Comparison of ENCODE assay signal across 39 cellular contexts in genomic region chr16:77592021-77592420, GRCh38.
"Had no signal": no experiment of that assay in that cellular context is flagged by ENCODE, and none has a peak within 500 bp of the region (broad histone marks: within the 10 kb centered on the region; RNA-seq: fewer than 3 reads in every experiment).

No MANE protein-coding gene starts in this region.

- H3K27me3 ChIP-seq: ascending aorta, cardiac muscle cell had no signal

- H3K4me3 ChIP-seq: ascending aorta, cardiac muscle cell had no signal

- H3K4me1 ChIP-seq: ascending aorta had no signal

- FAIRE-seq: bronchial epithelial cell, TTC549 had no signal

- H3K27me3 Mint-ChIP-seq: activated CD8-positive, alpha-beta memory T cell treated with anti-CD3 and anti-CD28 coated beads, Interleukin-2, amount 10 ng/mL, durations not matched to agents 7 days and 5 days; activated naive CD8-positive, alpha-beta T cell treated with anti-CD3 and anti-CD28 coated beads, Interleukin-2, amount 10 ng/mL, durations not matched to agents 7 days and 5 days had no signal

- H3K36me3 ChIP-seq: ascending aorta, cardiac muscle cell had no signal

- H3K4me3 Mint-ChIP-seq: activated CD4-positive, alpha-beta memory T cell treated with anti-CD3 and anti-CD28 coated beads, Interleukin-2, amount 10 ng/mL, durations not matched to agents 7 days and 5 days; activated CD4-positive, alpha-beta T cell treated with anti-CD3 and anti-CD28 coated beads for 36 hours; activated CD4-positive, alpha-beta T cell treated with anti-CD3 and anti-CD28 coated beads, Interleukin-2, amount 10 ng/mL, durations not matched to agents 7 days and 5 days; activated CD8-positive, alpha-beta memory T cell treated with anti-CD3 and anti-CD28 coated beads, Interleukin-2, amount 10 ng/mL, durations not matched to agents 7 days and 5 days; activated CD8-positive, alpha-beta T cell treated with anti-CD3 and anti-CD28 coated beads, Interleukin-2, amount 10 ng/mL, durations not matched to agents 7 days and 5 days; activated naive CD4-positive, alpha-beta T cell treated with anti-CD3 and anti-CD28 coated beads, Interleukin-2, amount 10 ng/mL, durations not matched to agents 7 days and 5 days; activated naive CD4-positive, alpha-beta T cell treated with anti-CD3 and anti-CD28 coated beads, Interleukin-2, amount 50 U/mL, for 24 hours; activated naive CD8-positive, alpha-beta T cell; activated naive CD8-positive, alpha-beta T cell treated with anti-CD3 and anti-CD28 coated beads, Interleukin-2, amount 10 ng/mL, durations not matched to agents 7 days and 5 days; activated naive CD8-positive, alpha-beta T cell treated with anti-CD3 and anti-CD28 coated beads, Interleukin-2, amount 50 U/mL, for 24 hours; activated T-cell treated with anti-CD3 and anti-CD28 coated beads, Interleukin-2, amount 50 U/mL, for 24 hours; brain; central memory CD8-positive, alpha-beta T cell; T-helper 1 cell treated with Interleukin-12 subunit alpha and Interleukin-12 subunit beta and Interleukin-4 antibody, amounts not matched to agents 30 μg/mL and 1 μg/mL, for 36 hours; T-helper 2 cell treated with Interferon-gamma antibody and Interleukin-4, amounts not matched to agents 5 μg/mL and 100 μg/mL, for 36 hours had no signal

- H3K27ac ChIP-seq: ascending aorta, cardiac muscle cell, VCaP had no signal

- H3K27ac Mint-ChIP-seq: activated CD4-positive, alpha-beta memory T cell treated with anti-CD3 and anti-CD28 coated beads, Interleukin-2, amount 10 ng/mL, durations not matched to agents 7 days and 5 days; activated CD4-positive, alpha-beta T cell treated with anti-CD3 and anti-CD28 coated beads for 36 hours; activated CD4-positive, alpha-beta T cell treated with anti-CD3 and anti-CD28 coated beads, Interleukin-2, amount 10 ng/mL, durations not matched to agents 7 days and 5 days; activated CD8-positive, alpha-beta memory T cell treated with anti-CD3 and anti-CD28 coated beads, Interleukin-2, amount 10 ng/mL, durations not matched to agents 7 days and 5 days; activated CD8-positive, alpha-beta T cell treated with anti-CD3 and anti-CD28 coated beads, Interleukin-2, amount 10 ng/mL, durations not matched to agents 7 days and 5 days; activated naive CD4-positive, alpha-beta T cell treated with anti-CD3 and anti-CD28 coated beads, Interleukin-2, amount 10 ng/mL, durations not matched to agents 7 days and 5 days; activated naive CD4-positive, alpha-beta T cell treated with anti-CD3 and anti-CD28 coated beads, Interleukin-2, amount 50 U/mL, for 24 hours; activated naive CD8-positive, alpha-beta T cell; activated naive CD8-positive, alpha-beta T cell treated with anti-CD3 and anti-CD28 coated beads, Interleukin-2, amount 10 ng/mL, durations not matched to agents 7 days and 5 days; activated naive CD8-positive, alpha-beta T cell treated with anti-CD3 and anti-CD28 coated beads, Interleukin-2, amount 50 U/mL, for 24 hours; activated T-cell treated with anti-CD3 and anti-CD28 coated beads, Interleukin-2, amount 50 U/mL, for 24 hours; activated T-helper 2 cell treated with anti-CD3 and anti-CD28 coated beads, Interferon-gamma antibody, Interleukin-2, Interleukin-4, amounts not matched to agents 10 μg/mL and 5 μg/mL and 100 μg/mL, durations not matched to agents 14 hours and 24 hours and 36 hours; T-helper 1 cell treated with Interleukin-12 subunit alpha and Interleukin-12 subunit beta and Interleukin-4 antibody, amounts not matched to agents 30 μg/mL and 1 μg/mL, for 36 hours; T-helper 2 cell treated with Interferon-gamma antibody and Interleukin-4, amounts not matched to agents 5 μg/mL and 100 μg/mL, for 36 hours had no signal

- H3K9me3 Mint-ChIP-seq: activated CD4-positive, alpha-beta memory T cell treated with anti-CD3 and anti-CD28 coated beads, Interleukin-2, amount 10 ng/mL, durations not matched to agents 7 days and 5 days; activated CD4-positive, alpha-beta T cell treated with anti-CD3 and anti-CD28 coated beads, Interleukin-2, amount 10 ng/mL, durations not matched to agents 7 days and 5 days; activated naive CD4-positive, alpha-beta T cell treated with anti-CD3 and anti-CD28 coated beads, Interleukin-2, amount 10 ng/mL, durations not matched to agents 7 days and 5 days; activated naive CD4-positive, alpha-beta T cell treated with anti-CD3 and anti-CD28 coated beads, Interleukin-2, amount 50 U/mL, for 24 hours; activated naive CD8-positive, alpha-beta T cell treated with anti-CD3 and anti-CD28 coated beads, Interleukin-2, amount 10 ng/mL, durations not matched to agents 7 days and 5 days; activated naive CD8-positive, alpha-beta T cell treated with anti-CD3 and anti-CD28 coated beads, Interleukin-2, amount 50 U/mL, for 24 hours; activated T-cell treated with anti-CD3 and anti-CD28 coated beads, Interleukin-2, amount 50 U/mL, for 24 hours; activated T-helper 2 cell treated with anti-CD3 and anti-CD28 coated beads, Interferon-gamma antibody, Interleukin-2, Interleukin-4, amounts not matched to agents 10 μg/mL and 5 μg/mL and 100 μg/mL, durations not matched to agents 14 hours and 24 hours and 36 hours; central memory CD8-positive, alpha-beta T cell; T-helper 1 cell treated with Interleukin-12 subunit alpha and Interleukin-12 subunit beta and Interleukin-4 antibody, amounts not matched to agents 30 μg/mL and 1 μg/mL, for 36 hours; T-helper 2 cell treated with Interferon-gamma antibody and Interleukin-4, amounts not matched to agents 5 μg/mL and 100 μg/mL, for 36 hours had no signal

- H3K36me3 Mint-ChIP-seq: activated CD8-positive, alpha-beta memory T cell treated with anti-CD3 and anti-CD28 coated beads, Interleukin-2, amount 10 ng/mL, durations not matched to agents 7 days and 5 days; activated naive CD4-positive, alpha-beta T cell treated with anti-CD3 and anti-CD28 coated beads, Interleukin-2, amount 10 ng/mL, durations not matched to agents 7 days and 5 days; activated naive CD4-positive, alpha-beta T cell treated with anti-CD3 and anti-CD28 coated beads, Interleukin-2, amount 50 U/mL, for 24 hours; activated naive CD8-positive, alpha-beta T cell; activated naive CD8-positive, alpha-beta T cell treated with anti-CD3 and anti-CD28 coated beads, Interleukin-2, amount 10 ng/mL, durations not matched to agents 7 days and 5 days; brain had no signal

- ATAC-seq: activated CD4-positive, alpha-beta T cell treated with anti-CD3 and anti-CD28 coated beads for 36 hours; activated CD4-positive, CD25-positive, alpha-beta regulatory T cell treated with anti-CD3 and anti-CD28 coated beads, Interleukin-2, amount 50 U/mL, for 24 hours; activated CD8-positive, alpha-beta memory T cell treated with anti-CD3 and anti-CD28 coated beads, Interleukin-2, amount 10 ng/mL, durations not matched to agents 7 days and 5 days; activated CD8-positive, alpha-beta T cell treated with anti-CD3 and anti-CD28 coated beads, Interleukin-2, amount 10 ng/mL, durations not matched to agents 7 days and 5 days; activated naive CD8-positive, alpha-beta T cell treated with anti-CD3 and anti-CD28 coated beads, Interleukin-2, amount 50 U/mL, for 24 hours had no signal

- H3K9me3 ChIP-seq: ascending aorta had no signal

- H3K4me1 Mint-ChIP-seq: activated CD4-positive, alpha-beta memory T cell treated with anti-CD3 and anti-CD28 coated beads, Interleukin-2, amount 10 ng/mL, durations not matched to agents 7 days and 5 days; activated CD4-positive, alpha-beta T cell treated with anti-CD3 and anti-CD28 coated beads for 36 hours; activated CD4-positive, alpha-beta T cell treated with anti-CD3 and anti-CD28 coated beads, Interleukin-2, amount 10 ng/mL, durations not matched to agents 7 days and 5 days; activated CD8-positive, alpha-beta memory T cell treated with anti-CD3 and anti-CD28 coated beads, Interleukin-2, amount 10 ng/mL, durations not matched to agents 7 days and 5 days; activated naive CD4-positive, alpha-beta T cell treated with anti-CD3 and anti-CD28 coated beads, Interleukin-2, amount 10 ng/mL, durations not matched to agents 7 days and 5 days; activated naive CD4-positive, alpha-beta T cell treated with anti-CD3 and anti-CD28 coated beads, Interleukin-2, amount 50 U/mL, for 24 hours; activated naive CD8-positive, alpha-beta T cell treated with anti-CD3 and anti-CD28 coated beads, Interleukin-2, amount 10 ng/mL, durations not matched to agents 7 days and 5 days; activated naive CD8-positive, alpha-beta T cell treated with anti-CD3 and anti-CD28 coated beads, Interleukin-2, amount 50 U/mL, for 24 hours; brain; central memory CD8-positive, alpha-beta T cell had no signal

- DNase-seq: activated CD4-positive, alpha-beta memory T cell treated with anti-CD3 and anti-CD28 coated beads, Interleukin-2, amount 10 ng/mL, durations not matched to agents 7 days and 5 days; activated CD4-positive, alpha-beta T cell treated with anti-CD3 and anti-CD28 coated beads for 1 hour; activated CD4-positive, alpha-beta T cell treated with anti-CD3 and anti-CD28 coated beads for 36 hours; activated CD4-positive, alpha-beta T cell treated with anti-CD3 and anti-CD28 coated beads for 48 hours; activated CD4-positive, alpha-beta T cell treated with anti-CD3 and anti-CD28 coated beads, Interleukin-2, amount 10 ng/mL, durations not matched to agents 7 days and 5 days; activated CD4-positive, alpha-beta T cell treated with anti-CD3 and anti-CD28 coated beads, Interleukin-2, amount 50 U/mL, for 48 hours; activated CD4-positive, CD25-positive, alpha-beta regulatory T cell; activated CD8-positive, alpha-beta memory T cell treated with anti-CD3 and anti-CD28 coated beads for 24 hours; activated CD8-positive, alpha-beta memory T cell treated with anti-CD3 and anti-CD28 coated beads, Interleukin-2, amount 10 ng/mL, durations not matched to agents 7 days and 5 days; activated CD8-positive, alpha-beta memory T cell treated with anti-CD3 and anti-CD28 coated beads, Interleukin-2, amount 50 U/mL, for 48 hours; activated CD8-positive, alpha-beta T cell treated with anti-CD3 and anti-CD28 coated beads, Interleukin-2, amount 10 ng/mL, durations not matched to agents 7 days and 5 days; activated effector memory CD4-positive, alpha-beta T cell treated with Interleukin-2 at 50 U/mL for 16 hours; activated gamma-delta T cell; activated naive CD4-positive, alpha-beta T cell treated with anti-CD3 and anti-CD28 coated beads, Interleukin-2, amount 10 ng/mL, durations not matched to agents 7 days and 5 days; activated naive CD4-positive, alpha-beta T cell treated with Interleukin-2 at 50 U/mL for 16 hours; activated naive CD8-positive, alpha-beta T cell treated with anti-CD3 and anti-CD28 coated beads, Interleukin-2, amount 10 ng/mL, durations not matched to agents 7 days and 5 days; activated naive CD8-positive, alpha-beta T cell treated with anti-CD3 and anti-CD28 coated beads, Interleukin-2, amount 50 U/mL, for 24 hours; activated T-cell treated with anti-CD3 and anti-CD28 coated beads, Interleukin-2, amount 50 U/mL, for 24 hours; activated T-cell treated with anti-CD3 and anti-CD28 coated beads, Interleukin-2, amount 50 U/mL, for 48 hours; amygdala; anterior cingulate cortex; caudate nucleus; cerebellar nuclear complex; T-helper 1 cell; T-helper 2 cell; T-helper 9 cell had no signal
